Comparison of ENCODE assay signal across 15 cellular contexts in the genomic region with DNA sequence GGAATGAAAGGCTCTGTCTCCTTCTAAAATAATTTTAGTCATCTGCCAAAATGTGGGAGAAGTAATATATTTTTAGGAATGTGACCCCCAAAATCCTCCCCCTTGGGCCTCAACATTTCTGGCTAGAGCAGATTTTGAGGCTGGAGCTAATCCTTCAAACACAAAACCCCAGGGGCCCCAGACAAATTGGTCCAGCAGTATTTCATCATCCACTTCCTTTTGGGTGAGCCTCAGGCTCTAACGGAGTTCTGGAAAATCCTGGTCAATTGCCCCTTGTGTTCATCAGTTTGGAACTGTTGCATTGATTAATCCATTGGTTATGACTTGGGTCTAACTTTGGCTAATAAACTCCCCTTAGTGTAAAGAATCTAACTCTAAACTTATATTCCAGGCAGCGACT.
DNase-seq lines count a peak whose midpoint lies in the region; ATAC-seq and TF ChIP-seq lines count a peak whose summit lies in the region.
"Had no signal": no experiment of that assay in that cellular context is flagged by ENCODE, and none has a peak within 500 bp of the region (broad histone marks: within the 10 kb centered on the region; RNA-seq: fewer than 3 reads in every experiment).

No MANE protein-coding gene starts in this region.

- no peaks in the 10 kb centered on the region for H3K27me3 ChIP-seq in heart left ventricle
- no peaks in the 10 kb centered on the region for H3K27me3 ChIP-seq in gastroesophageal sphincter
- H3K27me3 ChIP-seq: BE2C had no signal

- no peak for TF ChIP-seq EP300 in gastroesophageal sphincter (IDR thresholded peaks at IDR 0.05)

- peak; percentile 77 for ATAC-seq in left ventricle myocardium superior
- ATAC-seq in heart left ventricle = no peak
- ATAC-seq in gastroesophageal sphincter = peak; percentile 65
- peak; percentile 73 for ATAC-seq in sciatic nerve
- no peak for ATAC-seq in HG03175 (IDR thresholded peaks at IDR 0.05; ENCODE audit: unreplicated experiment)

- H3K27ac ChIP-seq in heart left ventricle = peak overlapping the region in 4 of 12 donors; percentile 11 to 43 (median 22)
- H3K27ac ChIP-seq in gastroesophageal sphincter = no peak overlapping the region
- H3K27ac ChIP-seq: GM23248, HL-60 had no signal

- H3K36me3 ChIP-seq in heart left ventricle (no peaks in the 10 kb centered on the region), gastroesophageal sphincter (no peaks in the 10 kb centered on the region)
- H3K36me3 ChIP-seq: BE2C had no signal

- H3K4me1 ChIP-seq in heart left ventricle (peaks cover 0 to 18% (median 0%) of the 10 kb centered on the region in 12 donors), gastroesophageal sphincter (no peaks in the 10 kb centered on the region)
- H3K4me1 ChIP-seq: BE2C, Caco-2 had no signal

- TF ChIP-seq POLR2A in heart left ventricle (IDR thresholded peaks at IDR 0.05) (no peak), gastroesophageal sphincter (IDR thresholded peaks at IDR 0.05) (no peak)

- H3K4me3 ChIP-seq in heart left ventricle (no peak overlapping the region), gastroesophageal sphincter (no peak overlapping the region)
- H3K4me3 ChIP-seq: GM23248 had no signal

- H3K9me3 ChIP-seq in heart left ventricle = no peaks in the 10 kb centered on the region
- no peaks in the 10 kb centered on the region for H3K9me3 ChIP-seq in gastroesophageal sphincter
- H3K9me3 ChIP-seq: BE2C, Caco-2 had no signal

- no peak for DNase-seq in left ventricle myocardium superior
- no peak for DNase-seq in heart left ventricle
- no peak for DNase-seq in sciatic nerve (ENCODE audit: low spot score)
- no peak for DNase-seq in NCI-H146 treated with DMSO at 0.1 percent for 48 hours (lab: John Stamatoyannopoulos, UW; ENCODE audit: unreplicated experiment)
- DNase-seq in dedifferentiated amniotic fluid mesenchymal stem cell (ENCODE audit: extremely low spot score) = no peak
- DNase-seq: ACHN; BE2C; C1 segment of cervical spinal cord; Caco-2; CD4-positive, CD25-positive, alpha-beta regulatory T cell; GM23248; HCEC 1CT had no signal

- intact Hi-C loops in left ventricle myocardium superior (cut with micrococcal nuclease) (no loop called here), heart left ventricle (cut with DNase I) (no loop called here), sciatic nerve (cut with DNase I) (no loop called here)

- TF ChIP-seq CTCF in heart left ventricle (IDR thresholded peaks at IDR 0.05) (no peak), gastroesophageal sphincter (IDR thresholded peaks at IDR 0.05) (no peak)

- 47 to 63% (median 52%) methylated on average over 2 of the region's 2 CpGs for WGBS in heart left ventricle, 4 donors
- 33 to 63% methylated on average over 1 of the region's 2 CpGs for WGBS in gastroesophageal sphincter (ENCODE audit: low coverage in 1 of 2), 2 donors

Comparison
In these comparisons a context has a peak if more than half of its experiments do, and no peak if none do; other contexts are left out.
1. ATAC-seq: peak in left ventricle myocardium superior (single experiment), gastroesophageal sphincter (single experiment) and sciatic nerve (single experiment); none in heart left ventricle (0 of 4) and HG03175 (single experiment).